7 cellular contexts compared by ENCODE assay signal in genomic region chr1:20485527-20486456, GRCh38. TPM values are rescaled to one million over a fixed set of nuclear protein-coding genes. Genes with fewer than 3 reads are reported as not detected.
A peak's percentile ranks its signal among the peaks of the same experiment; 100 is the strongest.
DNase-seq lines count a peak whose midpoint lies in the region; ATAC-seq and TF ChIP-seq lines count a peak whose summit lies in the region.

CAMK2N1 (minus strand) TSS chr1:20486210; CDS start chr1:20485379, 831 bp downstream.

- peaks cover 5% of the 10 kb centered on the region for H3K36me3 Mint-ChIP-seq in natural killer cell treated with Interleukin-12 subunit alpha and Interleukin-12 subunit beta and Interleukin-15 and Interleukin-18, amount 100 ng/mL, for 72 hours

- no peaks in the 10 kb centered on the region for H3K9me2 ChIP-seq in GM23248 (ENCODE audit: insufficient read depth)

- no peak within 1 kb of the TSS for H3K27ac Mint-ChIP-seq in natural killer cell treated with Interleukin-12 subunit alpha and Interleukin-12 subunit beta and Interleukin-15 and Interleukin-18, amount 100 ng/mL, for 72 hours

- in situ Hi-C loops in GM23248 (cut with MboI): no loop called here

- ATAC-seq in natural killer cell treated with Interleukin-12 subunit alpha and Interleukin-12 subunit beta and Interleukin-15 and Interleukin-18, amount 100 ng/mL, for 72 hours: peak; percentile 76 to 80
- ATAC-seq in GM19397 (IDR thresholded peaks at IDR 0.05; ENCODE audit: unreplicated experiment): no peak

- no peaks in the 10 kb centered on the region for H4K20me1 ChIP-seq in GM23248 (ENCODE audit: insufficient read depth)

- peak within 1 kb of the TSS; percentile 91 for H2AFZ ChIP-seq in GM23248

- H3F3A ChIP-seq in GM23248 (ENCODE audit: insufficient read depth): peaks cover 21% of the 10 kb centered on the region

- no peaks in the 10 kb centered on the region for H3K9me3 Mint-ChIP-seq in natural killer cell treated with Interleukin-12 subunit alpha and Interleukin-12 subunit beta and Interleukin-15 and Interleukin-18, amount 100 ng/mL, for 72 hours

- intact Hi-C loops in testis (cut with DNase I; ENCODE audit: low total_unique reads): no loop called here

- DNase-seq in GM23248: peak; percentile 87
- peak; percentile 32 to 91 (median 88) for DNase-seq in Peyer's patch
- peak; percentile 67 for DNase-seq in activated naive CD4-positive, alpha-beta T cell treated with Interleukin-2 at 50 U/mL for 16 hours
- DNase-seq in foreskin melanocyte: peak; percentile 35
- peak; percentile 74 for DNase-seq in natural killer cell treated with Interleukin-12 subunit alpha and Interleukin-12 subunit beta and Interleukin-15 and Interleukin-18, amount 100 ng/mL, for 72 hours (ENCODE audit: low spot score)
- DNase-seq in testis: peak; percentile 72

- 0 to 1% methylated on average over 9 to 84 of the region's 104 CpGs for WGBS in GM23248 (ENCODE audit: low coverage in 1 of 2, low lambda C conversion rate in 2 of 2, missing lambda C conversion rate in 2 of 2), 2 experiments
- WGBS in testis, 2 donors: 0 to 1% methylated on average over 39 to 70 of the region's 104 CpGs

- no peaks in the 10 kb centered on the region for H3K27me3 ChIP-seq in GM23248 (replicated peaks; ENCODE audit: insufficient read depth)
- H3K27me3 ChIP-seq in Peyer's patch: no peaks in the 10 kb centered on the region
- H3K27me3 ChIP-seq in testis: no peaks in the 10 kb centered on the region

- H3K9ac ChIP-seq in GM23248: peak within 1 kb of the TSS; percentile 82

- H3K4me1 Mint-ChIP-seq in natural killer cell treated with Interleukin-12 subunit alpha and Interleukin-12 subunit beta and Interleukin-15 and Interleukin-18, amount 100 ng/mL, for 72 hours (ENCODE audit: low read depth in 2 of 2): peaks cover 0 to 20% of the 10 kb centered on the region in 2 donors

- H3K27me3 Mint-ChIP-seq in natural killer cell treated with Interleukin-12 subunit alpha and Interleukin-12 subunit beta and Interleukin-15 and Interleukin-18, amount 100 ng/mL, for 72 hours: peaks cover 51 to 60% of the 10 kb centered on the region in 2 donors

- peak in 1 of 2 donors; percentile 91 for TF ChIP-seq POLR2A in Peyer's patch (IDR thresholded peaks at IDR 0.05)
- TF ChIP-seq POLR2A in testis (IDR thresholded peaks at IDR 0.05): no peak

- TF ChIP-seq CTCF in Peyer's patch (IDR thresholded peaks at IDR 0.05): no peak
- no peak for TF ChIP-seq CTCF in testis (IDR thresholded peaks at IDR 0.05)

- peak within 1 kb of the TSS; percentile 95 for H3K4me3 ChIP-seq in GM23248
- peak within 1 kb of the TSS; percentile 55 to 92 (median 70) for H3K4me3 ChIP-seq in Peyer's patch
- peak within 1 kb of the TSS; percentile 58 to 71 for H3K4me3 ChIP-seq in testis

- H3K79me2 ChIP-seq in GM23248 (ENCODE audit: insufficient read depth): peaks cover 27% of the 10 kb centered on the region

- no peaks in the 10 kb centered on the region for H3K36me3 ChIP-seq in GM23248 (ENCODE audit: low read depth)
- H3K36me3 ChIP-seq in Peyer's patch: no peaks in the 10 kb centered on the region
- no peaks in the 10 kb centered on the region for H3K36me3 ChIP-seq in testis (ENCODE audit: low read depth, missing control alignments)

- peaks cover 23% of the 10 kb centered on the region for H3K4me1 ChIP-seq in GM23248 (ENCODE audit: insufficient read depth)
- H3K4me1 ChIP-seq in Peyer's patch: peaks cover 0 to 51% (median 12%) of the 10 kb centered on the region in 4 donors
- peaks cover 11% of the 10 kb centered on the region for H3K4me1 ChIP-seq in testis

- H3K9me3 ChIP-seq in GM23248 (ENCODE audit: low read depth) (no peaks in the 10 kb centered on the region), Peyer's patch (no peaks in the 10 kb centered on the region), testis (no peaks in the 10 kb centered on the region)

- peak within 1 kb of the TSS; percentile 89 for H3K4me3 Mint-ChIP-seq in natural killer cell treated with Interleukin-12 subunit alpha and Interleukin-12 subunit beta and Interleukin-15 and Interleukin-18, amount 100 ng/mL, for 72 hours

- H3K27ac ChIP-seq in GM23248 (peak within 1 kb of the TSS; percentile 62), Peyer's patch (peak within 1 kb of the TSS; percentile 55 to 100 (median 92)), testis (peak within 1 kb of the TSS; percentile 80 to 83)

- H3K4me2 ChIP-seq in GM23248 (ENCODE audit: unreplicated experiment): peak within 1 kb of the TSS; percentile 89

RNA-seq across cellular contexts. Expression of gene CAMK2N1, which starts in this region (rescaled TPM):
- total RNA-seq in GM23248 (2014; rRNA removed; shearing (Covaris generic)): 37.6 and 38.2 TPM in 2 replicates
- 28.6 and 28.8 TPM in 2 replicates for polyA plus RNA-seq in GM23248 (2016; fragmentation: Nextera tagmentation; extraction: Ambion mirVana)
- 10 to 100 TPM; 18.2 to 89.7 (median 75.1) TPM for total RNA-seq in Peyer's patch
- 1 to 10 TPM; 1.1 to 2.1 TPM for total RNA-seq in natural killer cell treated with Interleukin-12 subunit alpha and Interleukin-12 subunit beta and Interleukin-15 and Interleukin-18, amount 100 ng/mL, for 72 hours
- 1 to 10 TPM; 7.8 to 9.5 TPM for total RNA-seq in testis
- 12.3 TPM for polyA plus RNA-seq in testis (ENCODE audit: insufficient read depth, low read depth, low replicate concordance)

Comparison
In these comparisons a context has a peak if more than half of its experiments do, and no peak if none do; other contexts are left out.
1. DNase-seq: peak in every context shown above with its lines; median percentile 88 in Peyer's patch; 87 in GM23248; 74 in natural killer cell treated with Interleukin-12 subunit alpha and Interleukin-12 subunit beta and Interleukin-15 and Interleukin-18, amount 100 ng/mL, for 72 hours; 72 in testis; 67 in activated naive CD4-positive, alpha-beta T cell treated with Interleukin-2 at 50 U/mL for 16 hours; 35 in foreskin melanocyte.